Comparison of ENCODE assay signal across 2 cellular contexts in genomic region chr22:50048836-50049235, GRCh38.
TF ChIP-seq lines count a peak whose summit lies in the region.

No MANE protein-coding gene starts in this region.

TF ChIP-seq in HepG2, 621 proteins besides CTCF, POLR2A, EP300 and RAD21:
- TF ChIP-seq ZHX2 (IDR thresholded peaks at IDR 0.05; ENCODE audit: low read depth) (no peak), ZHX2 (CRISPR knock-in tag; IDR thresholded peaks at IDR 0.05; ENCODE audit: borderline replicate concordance) (no peak), RFX5 (IDR thresholded peaks at IDR 0.05; ENCODE audit: low read depth, low read length) (no peak), GATA4 (IDR thresholded peaks at IDR 0.05; ENCODE audit: borderline replicate concordance, low read depth) (no peak), ZNF124 (CRISPR knock-in tag; IDR thresholded peaks at IDR 0.05) (no peak), ZNF138 (CRISPR knock-in tag; IDR thresholded peaks at IDR 0.05; ENCODE audit: low read depth) (no peak), ZFP90 (CRISPR knock-in tag; IDR thresholded peaks at IDR 0.05; ENCODE audit: borderline replicate concordance) (no peak), TRIM24 (CRISPR knock-in tag; IDR thresholded peaks at IDR 0.05) (no peak), ZNF781 (CRISPR knock-in tag; IDR thresholded peaks at IDR 0.05; ENCODE audit: borderline replicate concordance, not compliant biosample characterization) (no peak), GMEB1 (CRISPR knock-in tag; IDR thresholded peaks at IDR 0.05; ENCODE audit: borderline replicate concordance) (no peak), SMC3 (IDR thresholded peaks at IDR 0.05; ENCODE audit: low read length) (no peak), ZNF234 (CRISPR knock-in tag; conservative IDR thresholded peaks at IDR 0.05) (no peak), ZBTB49 (CRISPR knock-in tag; IDR thresholded peaks at IDR 0.05; ENCODE audit: borderline replicate concordance) (no peak), ZNF577 (CRISPR knock-in tag; IDR thresholded peaks at IDR 0.05; ENCODE audit: borderline replicate concordance, low read depth) (no peak), PRMT3 (CRISPR knock-in tag; IDR thresholded peaks at IDR 0.05; ENCODE audit: borderline replicate concordance, low read depth) (no peak)

TF ChIP-seq in IMR-90, 13 proteins besides CTCF, POLR2A, EP300 and RAD21:
- TF ChIP-seq FOS (IDR thresholded peaks at IDR 0.05; ENCODE audit: low read depth, low read length) (no peak), SMC3 (IDR thresholded peaks at IDR 0.05; ENCODE audit: low read depth, low read length) (no peak)
TF ChIP-seq in IMR-90: peak in this region for 0.
